Comparison of ENCODE assay signal across 18 cellular contexts in genomic region chr5:179296150-179296821, GRCh38. TPM values are rescaled to one million over a fixed set of nuclear protein-coding genes. Genes with fewer than 3 reads are reported as not detected.
DNase-seq lines count a peak whose midpoint lies in the region; ATAC-seq and TF ChIP-seq lines count a peak whose summit lies in the region.
"Had no signal": no experiment of that assay in that cellular context is flagged by ENCODE, and none has a peak within 500 bp of the region (broad histone marks: within the 10 kb centered on the region; RNA-seq: fewer than 3 reads in every experiment).

No MANE protein-coding gene starts in this region.

- H3K79me1 ChIP-seq in IMR-90 (ENCODE audit: low read depth in 1 of 2, low read length in 2 of 2) = peaks cover 19 to 80% of the 10 kb centered on the region in 2 experiments

- dilution Hi-C loops in IMR-90 (cut with HindIII; ENCODE audit: low sequenced_read_pairs, unreplicated experiment) = no loop called here

- H3K56ac ChIP-seq in IMR-90 (ENCODE audit: extremely low read depth, insufficient read depth, low read length) = no peak overlapping the region

- H3K4me3 ChIP-seq in IMR-90 (ENCODE audit: insufficient read depth, low read depth, low read length) (no peak overlapping the region), coronary artery (no peak overlapping the region), spleen (no peak overlapping the region), MG63 (no peak overlapping the region)

- no peak overlapping the region for H3K18ac ChIP-seq in IMR-90 (ENCODE audit: low read depth, low read length)

- no peak overlapping the region for H3K4ac ChIP-seq in IMR-90 (ENCODE audit: low read depth, low read length)

- in situ Hi-C loops in IMR-90 (cut with MboI; ENCODE audit: low sequenced_read_pairs) = no loop called here

- H3K4me3 Mint-ChIP-seq in nephron = peak overlapping the region in 1 of 3 experiments; percentile 32
- H3K4me3 Mint-ChIP-seq in activated CD8-positive, alpha-beta T cell treated with anti-CD3 and anti-CD28 coated beads, Interleukin-2, amount 10 ng/mL, durations not matched to agents 7 days and 5 days = no peak overlapping the region
- H3K4me3 Mint-ChIP-seq: CD8-positive, alpha-beta memory T cell had no signal

- H3K4me1 ChIP-seq in IMR-90 (ENCODE audit: control insufficient read depth, insufficient read depth, low read length) (peaks cover 13% of the 10 kb centered on the region), spleen (peaks cover 0 to 44% (median 0%) of the 10 kb centered on the region in 6 donors)

- no peaks in the 10 kb centered on the region for H3K36me3 Mint-ChIP-seq in nephron (ENCODE audit: low read depth)
- no peaks in the 10 kb centered on the region for H3K36me3 Mint-ChIP-seq in activated CD8-positive, alpha-beta T cell treated with anti-CD3 and anti-CD28 coated beads, Interleukin-2, amount 10 ng/mL, durations not matched to agents 7 days and 5 days (ENCODE audit: low read depth)
- H3K36me3 Mint-ChIP-seq: CD8-positive, alpha-beta memory T cell had no signal

- H3K27ac ChIP-seq in IMR-90 (ENCODE audit: insufficient read depth, low read length) (no peak overlapping the region), coronary artery (peak overlapping the region; percentile 65 to 87), spleen (no peak overlapping the region)

- H3K23ac ChIP-seq in IMR-90 (ENCODE audit: low read depth, low read length) = no peak overlapping the region

- H2BK15ac ChIP-seq in IMR-90 (ENCODE audit: low read depth, low read length) = no peak overlapping the region

- no peak overlapping the region for H2BK5ac ChIP-seq in IMR-90 (ENCODE audit: low read depth, low read length, poor library complexity, severe bottlenecking)

- peak overlapping the region in 2 of 3 experiments; percentile 2 to 65 for H3K27ac Mint-ChIP-seq in nephron
- H3K27ac Mint-ChIP-seq in activated CD8-positive, alpha-beta T cell treated with anti-CD3 and anti-CD28 coated beads, Interleukin-2, amount 10 ng/mL, durations not matched to agents 7 days and 5 days = no peak overlapping the region
- H3K27ac Mint-ChIP-seq: CD8-positive, alpha-beta memory T cell had no signal

- H3K14ac ChIP-seq in IMR-90 (replicated peaks; ENCODE audit: low read depth, low read length) = no peak overlapping the region

- no TSS peak for BruUV-seq in IMR-90 (replicated peaks; lab: Mats Ljungman, UMichigan)

- peaks cover 14% of the 10 kb centered on the region for H3K9me3 Mint-ChIP-seq in nephron
- no peaks in the 10 kb centered on the region for H3K9me3 Mint-ChIP-seq in activated CD8-positive, alpha-beta T cell treated with anti-CD3 and anti-CD28 coated beads, Interleukin-2, amount 10 ng/mL, durations not matched to agents 7 days and 5 days (ENCODE audit: insufficient read depth)

- WGBS in IMR-90 (ENCODE audit: extremely low coverage in 2 of 2, insufficient read length in 1 of 2), 2 experiments = 91% methylated on average over 10 of the region's 22 CpGs; no CpG with 5 or more reads in 1 of the 2 experiments
- WGBS in spleen, 5 donors = 88 to 96% (median 90%) methylated on average over 22 of the region's 22 CpGs

- H3K9me3 ChIP-seq in IMR-90 (ENCODE audit: control insufficient read depth, insufficient read depth, low read length) (no peaks in the 10 kb centered on the region), spleen (peaks cover 0 to 14% (median 10%) of the 10 kb centered on the region in 8 donors), MG63 (peaks cover 3% of the 10 kb centered on the region)

- ATAC-seq in IMR-90 (ENCODE audit: low read depth) = no peak
- no peak for ATAC-seq in activated CD8-positive, alpha-beta T cell treated with anti-CD3 and anti-CD28 coated beads, Interleukin-2, amount 10 ng/mL, durations not matched to agents 7 days and 5 days
- ATAC-seq in GM19395 (IDR thresholded peaks at IDR 0.05; ENCODE audit: unreplicated experiment) = no peak

- peaks cover 9% of the 10 kb centered on the region for H3K27me3 Mint-ChIP-seq in nephron (ENCODE audit: low read depth)
- no peaks in the 10 kb centered on the region for H3K27me3 Mint-ChIP-seq in activated CD8-positive, alpha-beta T cell treated with anti-CD3 and anti-CD28 coated beads, Interleukin-2, amount 10 ng/mL, durations not matched to agents 7 days and 5 days (ENCODE audit: low read depth)

- peaks cover 6% of the 10 kb centered on the region for H4K20me1 ChIP-seq in IMR-90 (ENCODE audit: insufficient read depth, low read length)

- peak overlapping the region; percentile 46 for H2AFZ ChIP-seq in IMR-90 (replicated peaks; ENCODE audit: low read length, poor library complexity)

- DNase-seq in IMR-90 (no peak), coronary artery (ENCODE audit: low spot score) (no peak), spleen (peak; percentile 57), MG63 (no peak)
- no peak for DNase-seq in activated CD8-positive, alpha-beta T cell treated with anti-CD3 and anti-CD28 coated beads, Interleukin-2, amount 10 ng/mL, durations not matched to agents 7 days and 5 days
- DNase-seq: DND-41, GF-D8, H7, Karpas-422, NCI-H1105 treated with DMSO at 0.1 percent for 48 hours, NCI-H187, NCI-H2171, NCI-H446 treated with DMSO at 0.1 percent for 48 hours, NCI-H82, SHP77 had no signal

- H3K9me1 ChIP-seq in IMR-90 (ENCODE audit: insufficient read depth, low read length) = peaks cover 2% of the 10 kb centered on the region; the same call in 1 of the 2 replicates

- no peak overlapping the region for H3K4me2 ChIP-seq in IMR-90 (ENCODE audit: low read depth, low read length)

- H2BK20ac ChIP-seq in IMR-90 (ENCODE audit: low read depth, low read length) = no peak overlapping the region

- no peak overlapping the region for H2AK5ac ChIP-seq in IMR-90 (ENCODE audit: low read depth, low read length)

- no peak for TF ChIP-seq RAD21 in IMR-90 (IDR thresholded peaks at IDR 0.05; ENCODE audit: low read length)

- H3K4me1 Mint-ChIP-seq in nephron = peaks cover 56% of the 10 kb centered on the region
- H3K4me1 Mint-ChIP-seq in activated CD8-positive, alpha-beta T cell treated with anti-CD3 and anti-CD28 coated beads, Interleukin-2, amount 10 ng/mL, durations not matched to agents 7 days and 5 days (ENCODE audit: low read depth) = no peaks in the 10 kb centered on the region
- H3K4me1 Mint-ChIP-seq: CD8-positive, alpha-beta memory T cell had no signal

- no peak overlapping the region for H4K8ac ChIP-seq in IMR-90 (ENCODE audit: low read depth in 2 of 2, low read length in 2 of 2)

- H2AK9ac ChIP-seq in IMR-90 (replicated peaks; ENCODE audit: low read depth, low read length, poor library complexity) = no peak overlapping the region

- no peak overlapping the region for H4K5ac ChIP-seq in IMR-90 (ENCODE audit: low read depth, low read length)

- POLR2A ChIA-PET in IMR-90 (lab: Charles Lee; ENCODE audit: unreplicated experiment) = no interaction called here
- POLR2A ChIA-PET in activated CD8-positive, alpha-beta T cell treated with anti-CD3 and anti-CD28 coated beads, Interleukin-2, amount 10 ng/mL, durations not matched to agents 7 days and 5 days (lab: Charles Lee) = no interaction called here

- TF ChIP-seq CTCF in IMR-90 (conservative IDR thresholded peaks at IDR 0.05; ENCODE audit: low read depth, low read length) (no peak), coronary artery (IDR thresholded peaks at IDR 0.05) (no peak), nephron (IDR thresholded peaks at IDR 0.05; ENCODE audit: unreplicated experiment in 3 of 3) (no peak), spleen (IDR thresholded peaks at IDR 0.05 in 8 of 11, conservative IDR thresholded peaks at IDR 0.05 in 3 of 11) (no peak)

- no peaks in the 10 kb centered on the region for H3K36me3 ChIP-seq in IMR-90 (ENCODE audit: control insufficient read depth, insufficient read depth, low read length)
- H3K36me3 ChIP-seq in spleen = no peaks in the 10 kb centered on the region
- H3K36me3 ChIP-seq in MG63 = peaks cover 12% of the 10 kb centered on the region

- no peaks in the 10 kb centered on the region for H3K27me3 ChIP-seq in IMR-90 (ENCODE audit: control insufficient read depth, insufficient read depth, low read length)
- H3K27me3 ChIP-seq in spleen (replicated peaks in 1 of 7) = peaks cover 0 to 9% (median 0%) of the 10 kb centered on the region in 7 donors
- no peaks in the 10 kb centered on the region for H3K27me3 ChIP-seq in MG63

- intact Hi-C loops in IMR-90 (cut with micrococcal nuclease) (no loop called here), spleen (cut with DNase I; ENCODE audit: low total_unique reads) (no loop called here)

- no peak overlapping the region for H2BK120ac ChIP-seq in IMR-90 (ENCODE audit: low read depth, low read length)

- no peak overlapping the region for H4K91ac ChIP-seq in IMR-90 (ENCODE audit: insufficient read depth, low read depth, low read length)

- CTCF ChIA-PET in IMR-90 (lab: Yijun Ruan, JAX) = no interaction called here
- CTCF ChIA-PET in activated CD8-positive, alpha-beta T cell treated with anti-CD3 and anti-CD28 coated beads, Interleukin-2, amount 10 ng/mL, durations not matched to agents 7 days and 5 days (lab: Charles Lee) = no interaction called here

- TF ChIP-seq POLR2A in IMR-90 (IDR thresholded peaks at IDR 0.05; ENCODE audit: low read depth, low read length) (no peak), spleen (IDR thresholded peaks at IDR 0.05) (no peak)

- H3K9ac ChIP-seq in IMR-90 (ENCODE audit: low read depth, low read length) = no peak overlapping the region

TF ChIP-seq in IMR-90, 13 proteins besides CTCF, POLR2A, EP300 and RAD21:
- TF ChIP-seq ELK1 (IDR thresholded peaks at IDR 0.05; ENCODE audit: borderline replicate concordance, low read depth, low read length) (no peak), CEBPB (IDR thresholded peaks at IDR 0.05; ENCODE audit: low read depth, low read length) (no peak), BHLHE40 (IDR thresholded peaks at IDR 0.05; ENCODE audit: low read depth, low read length) (no peak), FOS (IDR thresholded peaks at IDR 0.05; ENCODE audit: low read depth, low read length) (no peak)

RNA-seq across cellular contexts. Expression of gene ADAMTS2, which starts 49.0 kb away (rescaled TPM):
- total RNA-seq in IMR-90 (2012; rRNA removed) (18.3 and 19.0 TPM in 2 replicates), spleen (100 to 1,000 TPM in 1 of 7 donors, 10 to 100 TPM in 6; 44.0 to 101 (median 64.5) TPM)
- polyA plus RNA-seq in IMR-90 (2012; rRNA removed) (58.8 and 68.2 TPM in 2 replicates), spleen (10 to 100 TPM in 1 of 3 donors, 1 to 10 TPM in 2; 4.0 to 16.8 (median 4.4) TPM)
- 45.1 and 77.2 TPM in 2 replicates for polyA plus RNA-seq in IMR-90 (2012; cell fraction: cytosol; rRNA removed)
- polyA plus RNA-seq in IMR-90 (2012; cell fraction: nucleus; rRNA removed; ENCODE audit: low replicate concordance) = 77.0 and 118 TPM in 2 replicates
- not detected for total RNA-seq in activated CD8-positive, alpha-beta T cell treated with anti-CD3 and anti-CD28 coated beads, Interleukin-2, amount 10 ng/mL, durations not matched to agents 7 days and 5 days
- total RNA-seq in MG63 (2014; rRNA removed; shearing (Covaris generic); ENCODE audit: low replicate concordance) = 88.7 and 141 TPM in 2 replicates
- total RNA-seq: CD8-positive, alpha-beta memory T cell had no signal
- polyA plus RNA-seq: CD8-positive, alpha-beta memory T cell had no signal

Comparison
In these comparisons a context has a peak if more than half of its experiments do, and no peak if none do; other contexts are left out.
1. H3K27ac ChIP-seq: peak in coronary artery (2 of 2); none in IMR-90 (single experiment) and spleen (0 of 8).
2. RNA of gene ADAMTS2, which starts 49.0 kb away (total RNA-seq): 88.7 to 141 TPM in MG63, 44.0 to 101 TPM in spleen and 18.3 to 19.0 TPM in IMR-90; not detected in activated CD8-positive, alpha-beta T cell treated with anti-CD3 and anti-CD28 coated beads, Interleukin-2, amount 10 ng/mL, durations not matched to agents 7 days and 5 days; every median in the first group is over 10 times any median in the second.